ENCODE assay signal across 1 cellular context in the genomic region with DNA sequence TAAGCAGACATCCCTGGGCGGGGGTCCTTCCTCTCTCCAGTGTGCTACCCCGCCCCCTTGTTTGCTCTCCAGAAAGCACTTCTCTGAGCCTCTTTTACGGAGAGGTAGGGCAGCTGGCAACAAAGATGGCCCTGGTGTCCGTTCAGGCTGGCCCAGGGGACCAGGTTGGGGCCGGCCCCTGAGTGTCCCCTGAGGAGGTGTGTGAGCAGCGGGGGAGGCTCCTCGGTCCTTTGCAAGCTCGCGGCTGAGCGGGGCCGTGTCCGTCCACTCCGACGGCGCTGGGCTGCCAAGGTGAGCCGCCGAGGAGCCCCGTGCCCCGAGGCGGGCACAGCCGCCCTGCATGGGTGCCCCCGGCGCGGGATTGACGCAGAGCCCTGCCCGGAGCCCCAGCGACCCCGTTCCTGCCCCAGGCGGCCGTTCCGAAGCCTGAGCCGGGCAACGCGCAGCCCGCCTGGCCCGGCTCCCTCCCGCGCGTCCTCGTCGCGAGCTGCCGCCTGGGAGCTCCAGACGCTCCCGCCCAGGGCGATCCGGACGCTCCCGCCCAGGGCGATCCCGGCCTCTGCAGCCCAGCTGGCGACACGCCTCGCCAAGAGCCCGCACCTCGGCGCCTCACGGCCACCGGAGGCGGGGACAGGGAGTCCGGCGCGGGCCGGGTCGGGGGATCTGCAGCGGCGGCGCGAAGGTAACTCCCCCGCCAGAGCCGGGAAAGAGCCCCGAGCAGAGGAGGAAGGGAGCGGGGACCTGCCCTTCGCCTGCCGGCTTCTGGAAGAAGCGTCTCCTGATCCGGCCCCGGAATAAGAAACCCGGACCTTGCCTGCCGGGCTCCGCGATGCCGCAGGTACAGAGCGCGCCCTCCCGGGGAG.
TF ChIP-seq lines count a peak whose summit lies in the region.

PROKR1 (plus strand) TSS at position 569 of the 863 bp plus-strand sequence. CDS start 2,243 bp downstream, outside the sequence.

TF ChIP-seq in HEK293, 187 proteins besides CTCF, POLR2A, EP300 and RAD21 (continued from another document):
- TF ChIP-seq ZNF394 (tag by site-specific recombination; IDR thresholded peaks at IDR 0.05; ENCODE audit: borderline replicate concordance), result no peak
- no peak for TF ChIP-seq SALL2 (tag by site-specific recombination; IDR thresholded peaks at IDR 0.05; ENCODE audit: borderline replicate concordance)
- no peak for TF ChIP-seq ZNF211 (tag by site-specific recombination; IDR thresholded peaks at IDR 0.05; ENCODE audit: low read depth)
- TF ChIP-seq ZNF785 (tag by site-specific recombination; IDR thresholded peaks at IDR 0.05), result no peak
- no peak for TF ChIP-seq ZNF362 (tag by site-specific recombination; IDR thresholded peaks at IDR 0.05)
- no peak for TF ChIP-seq KLF16 (tag by site-specific recombination; IDR thresholded peaks at IDR 0.05)
- no peak for TF ChIP-seq ZNF146 (tag by site-specific recombination; IDR thresholded peaks at IDR 0.05)
- TF ChIP-seq ZNF426 (tag by site-specific recombination; IDR thresholded peaks at IDR 0.05), result no peak
- TF ChIP-seq GLI2 (tag by site-specific recombination; IDR thresholded peaks at IDR 0.05; ENCODE audit: borderline replicate concordance, low read depth), result no peak
- no peak for TF ChIP-seq YY2 (tag by site-specific recombination; IDR thresholded peaks at IDR 0.05)
- TF ChIP-seq, protein P1, sequence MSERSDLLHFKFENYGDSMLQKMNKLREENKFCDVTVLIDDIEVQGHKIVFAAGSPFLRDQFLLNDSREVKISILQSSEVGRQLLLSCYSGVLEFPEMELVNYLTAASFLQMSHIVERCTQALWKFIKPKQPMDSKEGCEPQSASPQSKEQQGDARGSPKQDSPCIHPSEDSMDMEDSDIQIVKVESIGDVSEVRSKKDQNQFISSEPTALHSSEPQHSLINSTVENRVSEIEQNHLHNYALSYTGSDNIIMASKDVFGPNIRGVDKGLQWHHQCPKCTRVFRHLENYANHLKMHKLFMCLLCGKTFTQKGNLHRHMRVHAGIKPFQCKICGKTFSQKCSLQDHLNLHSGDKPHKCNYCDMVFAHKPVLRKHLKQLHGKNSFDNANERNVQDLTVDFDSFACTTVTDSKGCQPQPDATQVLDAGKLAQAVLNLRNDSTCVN (tag by site-specific recombination; optimal IDR thresholded peaks at IDR 0.05), result peak; percentile 74
- TF ChIP-seq ZNF560 (tag by site-specific recombination; IDR thresholded peaks at IDR 0.05; ENCODE audit: borderline replicate concordance), result no peak
- no peak for TF ChIP-seq ZNF776 (tag by site-specific recombination; IDR thresholded peaks at IDR 0.05; ENCODE audit: borderline replicate concordance)
- peak; percentile 46; the same call in 1 of the 2 replicates for TF ChIP-seq ZNF600 (tag by site-specific recombination; IDR thresholded peaks at IDR 0.05)
- no peak for TF ChIP-seq SETDB1 (IDR thresholded peaks at IDR 0.05; ENCODE audit: insufficient read length, low read length)
- TF ChIP-seq ZNF48 (tag by site-specific recombination; IDR thresholded peaks at IDR 0.05), result no peak
- no peak for TF ChIP-seq IKZF3 (tag by site-specific recombination; IDR thresholded peaks at IDR 0.05)
- TF ChIP-seq ZNF660 (tag by site-specific recombination; IDR thresholded peaks at IDR 0.05), result peak; percentile 57; the same call in 1 of the 2 replicates
- TF ChIP-seq BCL11A (tag by site-specific recombination; IDR thresholded peaks at IDR 0.05; ENCODE audit: low read depth), result no peak
- TF ChIP-seq HOXA7 (CRISPR knock-in tag; IDR thresholded peaks at IDR 0.05; ENCODE audit: borderline replicate concordance), result no peak
- no peak for TF ChIP-seq ZNF404 (tag by site-specific recombination; IDR thresholded peaks at IDR 0.05)
- no peak for TF ChIP-seq ZNF155 (tag by site-specific recombination; IDR thresholded peaks at IDR 0.05)
- TF ChIP-seq ZNF169 (tag by site-specific recombination; IDR thresholded peaks at IDR 0.05), result no peak
- TF ChIP-seq ZNF549 (tag by site-specific recombination; IDR thresholded peaks at IDR 0.05), result no peak
- no peak for TF ChIP-seq ZBTB10 (tag by site-specific recombination; IDR thresholded peaks at IDR 0.05)
- TF ChIP-seq ZBTB8A (tag by site-specific recombination; IDR thresholded peaks at IDR 0.05), result peak; percentile 57; the same call in 1 of the 2 replicates
- no peak for TF ChIP-seq HOXC10 (CRISPR knock-in tag; IDR thresholded peaks at IDR 0.05)
- no peak for TF ChIP-seq ZSCAN4 (tag by site-specific recombination; IDR thresholded peaks at IDR 0.05)
- TF ChIP-seq ZBTB1 (tag by site-specific recombination; IDR thresholded peaks at IDR 0.05), result no peak
- TF ChIP-seq ZNF433 (tag by site-specific recombination; IDR thresholded peaks at IDR 0.05; ENCODE audit: low read depth), result no peak
- no peak for TF ChIP-seq ZSCAN23 (tag by site-specific recombination; IDR thresholded peaks at IDR 0.05)
- no peak for TF ChIP-seq ZNF416 (tag by site-specific recombination; IDR thresholded peaks at IDR 0.05)
- TF ChIP-seq, protein P2, sequence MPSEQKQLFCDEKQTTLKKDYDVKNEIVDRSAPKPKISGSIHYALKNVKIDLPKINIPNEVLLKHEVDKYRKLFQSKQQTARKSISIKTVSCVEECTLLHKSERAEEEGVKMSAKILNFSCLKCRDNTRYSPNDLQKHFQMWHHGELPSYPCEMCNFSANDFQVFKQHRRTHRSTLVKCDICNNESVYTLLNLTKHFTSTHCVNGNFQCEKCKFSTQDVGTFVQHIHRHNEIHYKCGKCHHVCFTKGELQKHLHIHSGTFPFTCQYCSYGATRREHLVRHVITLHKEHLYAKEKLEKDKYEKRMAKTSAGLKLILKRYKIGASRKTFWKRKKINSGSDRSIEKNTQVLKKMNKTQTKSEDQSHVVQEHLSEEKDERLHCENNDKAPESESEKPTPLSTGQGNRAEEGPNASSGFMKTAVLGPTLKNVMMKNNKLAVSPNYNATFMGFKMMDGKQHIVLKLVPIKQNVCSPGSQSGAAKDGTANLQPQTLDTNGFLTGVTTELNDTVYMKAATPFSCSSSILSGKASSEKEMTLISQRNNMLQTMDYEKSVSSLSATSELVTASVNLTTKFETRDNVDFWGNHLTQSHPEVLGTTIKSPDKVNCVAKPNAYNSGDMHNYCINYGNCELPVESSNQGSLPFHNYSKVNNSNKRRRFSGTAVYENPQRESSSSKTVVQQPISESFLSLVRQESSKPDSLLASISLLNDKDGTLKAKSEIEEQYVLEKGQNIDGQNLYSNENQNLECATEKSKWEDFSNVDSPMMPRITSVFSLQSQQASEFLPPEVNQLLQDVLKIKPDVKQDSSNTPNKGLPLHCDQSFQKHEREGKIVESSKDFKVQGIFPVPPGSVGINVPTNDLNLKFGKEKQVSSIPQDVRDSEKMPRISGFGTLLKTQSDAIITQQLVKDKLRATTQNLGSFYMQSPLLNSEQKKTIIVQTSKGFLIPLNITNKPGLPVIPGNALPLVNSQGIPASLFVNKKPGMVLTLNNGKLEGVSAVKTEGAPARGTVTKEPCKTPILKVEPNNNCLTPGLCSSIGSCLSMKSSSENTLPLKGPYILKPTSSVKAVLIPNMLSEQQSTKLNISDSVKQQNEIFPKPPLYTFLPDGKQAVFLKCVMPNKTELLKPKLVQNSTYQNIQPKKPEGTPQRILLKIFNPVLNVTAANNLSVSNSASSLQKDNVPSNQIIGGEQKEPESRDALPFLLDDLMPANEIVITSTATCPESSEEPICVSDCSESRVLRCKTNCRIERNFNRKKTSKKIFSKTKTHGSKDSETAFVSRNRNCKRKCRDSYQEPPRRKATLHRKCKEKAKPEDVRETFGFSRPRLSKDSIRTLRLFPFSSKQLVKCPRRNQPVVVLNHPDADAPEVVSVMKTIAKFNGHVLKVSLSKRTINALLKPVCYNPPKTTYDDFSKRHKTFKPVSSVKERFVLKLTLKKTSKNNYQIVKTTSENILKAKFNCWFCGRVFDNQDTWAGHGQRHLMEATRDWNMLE (tag by site-specific recombination; conservative IDR thresholded peaks at IDR 0.05; ENCODE audit: low read depth), result no peak
- TF ChIP-seq, protein P3, sequence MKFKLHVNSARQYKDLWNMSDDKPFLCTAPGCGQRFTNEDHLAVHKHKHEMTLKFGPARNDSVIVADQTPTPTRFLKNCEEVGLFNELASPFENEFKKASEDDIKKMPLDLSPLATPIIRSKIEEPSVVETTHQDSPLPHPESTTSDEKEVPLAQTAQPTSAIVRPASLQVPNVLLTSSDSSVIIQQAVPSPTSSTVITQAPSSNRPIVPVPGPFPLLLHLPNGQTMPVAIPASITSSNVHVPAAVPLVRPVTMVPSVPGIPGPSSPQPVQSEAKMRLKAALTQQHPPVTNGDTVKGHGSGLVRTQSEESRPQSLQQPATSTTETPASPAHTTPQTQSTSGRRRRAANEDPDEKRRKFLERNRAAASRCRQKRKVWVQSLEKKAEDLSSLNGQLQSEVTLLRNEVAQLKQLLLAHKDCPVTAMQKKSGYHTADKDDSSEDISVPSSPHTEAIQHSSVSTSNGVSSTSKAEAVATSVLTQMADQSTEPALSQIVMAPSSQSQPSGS (tag by site-specific recombination; IDR thresholded peaks at IDR 0.05; ENCODE audit: low read depth), result no peak
- TF ChIP-seq ZNF555 (tag by site-specific recombination; conservative IDR thresholded peaks at IDR 0.05), result no peak
- TF ChIP-seq KLF17 (tag by site-specific recombination; IDR thresholded peaks at IDR 0.05), result no peak
- TF ChIP-seq ZNF561 (tag by site-specific recombination; IDR thresholded peaks at IDR 0.05; ENCODE audit: borderline replicate concordance), result 0 out of 2 replicates have a peak, but pooled peaks have one; percentile 46
- TF ChIP-seq ZNF510 (tag by site-specific recombination; IDR thresholded peaks at IDR 0.05; ENCODE audit: insufficient replicate concordance), result no peak
- TF ChIP-seq RBAK (tag by site-specific recombination; IDR thresholded peaks at IDR 0.05), result no peak
- TF ChIP-seq ZFHX2 (tag by site-specific recombination; conservative IDR thresholded peaks at IDR 0.05), result 0 out of 2 replicates have a peak, but pooled peaks have one; percentile 8
- TF ChIP-seq ZNF521 (tag by site-specific recombination; IDR thresholded peaks at IDR 0.05), result no peak
- TF ChIP-seq, protein P4, sequence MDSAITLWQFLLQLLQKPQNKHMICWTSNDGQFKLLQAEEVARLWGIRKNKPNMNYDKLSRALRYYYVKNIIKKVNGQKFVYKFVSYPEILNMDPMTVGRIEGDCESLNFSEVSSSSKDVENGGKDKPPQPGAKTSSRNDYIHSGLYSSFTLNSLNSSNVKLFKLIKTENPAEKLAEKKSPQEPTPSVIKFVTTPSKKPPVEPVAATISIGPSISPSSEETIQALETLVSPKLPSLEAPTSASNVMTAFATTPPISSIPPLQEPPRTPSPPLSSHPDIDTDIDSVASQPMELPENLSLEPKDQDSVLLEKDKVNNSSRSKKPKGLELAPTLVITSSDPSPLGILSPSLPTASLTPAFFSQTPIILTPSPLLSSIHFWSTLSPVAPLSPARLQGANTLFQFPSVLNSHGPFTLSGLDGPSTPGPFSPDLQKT (IDR thresholded peaks at IDR 0.05; ENCODE audit: borderline replicate concordance, low read depth, low read length), result no peak
- TF ChIP-seq ZNF792 (tag by site-specific recombination; IDR thresholded peaks at IDR 0.05), result no peak
- TF ChIP-seq, protein P5, sequence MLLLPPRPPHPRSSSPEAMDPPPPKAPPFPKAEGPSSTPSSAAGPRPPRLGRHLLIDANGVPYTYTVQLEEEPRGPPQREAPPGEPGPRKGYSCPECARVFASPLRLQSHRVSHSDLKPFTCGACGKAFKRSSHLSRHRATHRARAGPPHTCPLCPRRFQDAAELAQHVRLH (tag by site-specific recombination; IDR thresholded peaks at IDR 0.05), result no peak
- no peak for TF ChIP-seq ZNF311 (tag by site-specific recombination; IDR thresholded peaks at IDR 0.05; ENCODE audit: borderline replicate concordance)
- no peak for TF ChIP-seq ZNF16 (tag by site-specific recombination; IDR thresholded peaks at IDR 0.05; ENCODE audit: low read depth)
